Comparison of ENCODE assay signal across 8 cellular contexts in the genomic region with DNA sequence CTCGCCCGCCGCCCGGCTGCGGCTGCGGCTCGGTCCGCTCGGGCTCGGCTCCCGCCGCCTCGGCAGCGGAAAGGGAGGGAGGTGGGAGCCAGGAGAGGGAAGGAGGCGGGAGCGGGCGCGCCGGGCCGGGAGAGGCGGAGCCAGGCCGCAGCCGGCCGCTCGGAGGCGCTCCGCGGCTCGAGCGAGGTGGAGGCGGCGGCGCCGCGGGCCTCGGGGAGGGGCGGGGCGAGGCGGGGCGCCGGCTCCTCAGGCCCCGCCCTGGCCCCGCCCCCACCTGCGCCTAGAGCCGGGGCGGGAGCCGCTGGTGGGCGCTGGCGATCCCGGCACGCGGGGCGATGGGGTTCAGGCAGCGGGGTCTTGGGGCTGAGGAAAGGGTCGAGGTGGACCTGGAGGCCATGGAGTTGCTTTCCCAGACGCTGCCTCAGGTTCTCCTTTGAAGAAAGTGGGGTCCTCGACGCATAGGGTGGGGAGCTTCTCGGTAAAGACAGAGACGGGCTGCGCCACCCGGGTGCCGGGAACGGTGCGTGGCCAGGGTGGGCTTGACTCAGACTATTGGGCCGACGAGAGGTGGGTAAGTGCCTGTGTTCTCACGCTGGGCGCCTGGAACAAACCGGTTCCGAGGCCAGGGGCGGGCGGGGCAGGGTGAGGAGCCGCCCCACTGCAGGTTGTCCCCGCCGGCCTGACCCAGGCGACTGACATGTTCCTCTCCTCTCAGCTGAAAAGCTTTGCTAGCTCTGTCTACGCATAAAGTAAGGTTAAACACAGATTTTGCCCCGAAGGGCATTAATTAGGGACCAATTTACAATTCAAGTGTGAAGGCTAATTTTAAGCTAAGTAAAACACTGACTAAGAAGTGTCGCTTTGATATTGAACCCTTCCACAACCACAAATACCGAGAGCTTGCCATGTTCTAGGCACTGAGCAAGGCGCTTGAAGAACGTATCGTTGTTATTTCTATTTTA.
DNase-seq lines count a peak whose midpoint lies in the region; ATAC-seq and TF ChIP-seq lines count a peak whose summit lies in the region.

Gene CMTM4 (minus strand): TSS at position 75 of the 962 bp plus-strand sequence. CDS start 218 bp downstream, outside the sequence.

- peak; percentile 52 for ATAC-seq in GM18517 (IDR thresholded peaks at IDR 0.05; ENCODE audit: unreplicated experiment)
- ATAC-seq in HG03064 (IDR thresholded peaks at IDR 0.05; ENCODE audit: low read depth, unreplicated experiment), result peak; percentile 85

- peaks cover 12% of the 10 kb centered on the region for H3K79me2 ChIP-seq in ACC112 (ENCODE audit: control insufficient read depth, insufficient read depth, low read length, unreplicated experiment)

- H3K27ac ChIP-seq in ACC112 (ENCODE audit: low read depth, low read length), result no peak within 1 kb of the TSS
- H3K27ac ChIP-seq in layer of hippocampus (ENCODE audit: low read depth, low read length), result peak within 1 kb of the TSS; percentile 80

- DNase-seq in NCI-H226 (peak; percentile 74), choroid plexus epithelial cell (ENCODE audit: low read depth) (peak; percentile 87)
- DNase-seq in activated CD4-positive, alpha-beta T cell treated with anti-CD3 and anti-CD28 coated beads for 4 hours, result peak; percentile 70 to 76
- DNase-seq in stimulated activated CD4-positive, alpha-beta T cell treated with anti-CD3 and anti-CD28 coated beads, Interleukin-15, amount 100 ng/mL, for 48 hours (ENCODE audit: low read depth in 2 of 2), result peak; percentile 33 to 67

- peaks cover 8% of the 10 kb centered on the region for H3K4me1 ChIP-seq in ACC112 (ENCODE audit: control insufficient read depth, insufficient read depth, low read length, unreplicated experiment)

- H3K4me3 ChIP-seq in ACC112 (ENCODE audit: low read depth, low read length) (peak within 1 kb of the TSS; percentile 89), choroid plexus epithelial cell (ENCODE audit: low read depth, low read length) (peak within 1 kb of the TSS; percentile 68)

- H2AFZ ChIP-seq in ACC112 (ENCODE audit: low read length, unreplicated experiment), result peak within 1 kb of the TSS; percentile 92

- H3K36me3 ChIP-seq in ACC112 (ENCODE audit: insufficient read depth, low read length), result no peaks in the 10 kb centered on the region

- peak; percentile 21 for TF ChIP-seq CTCF in choroid plexus epithelial cell (conservative IDR thresholded peaks at IDR 0.05; ENCODE audit: low read depth, low read length)

- H3K27me3 ChIP-seq in ACC112 (ENCODE audit: insufficient read depth, low read length), result no peaks in the 10 kb centered on the region
- no peaks in the 10 kb centered on the region for H3K27me3 ChIP-seq in layer of hippocampus (ENCODE audit: control insufficient read depth, insufficient read depth, low read length)
